Comparison of ENCODE assay signal across 3 cellular contexts in genomic region chr17:43380307-43380706, GRCh38.
TF ChIP-seq lines count a peak whose summit lies in the region.

No MANE protein-coding gene starts in this region.

TF ChIP-seq in HepG2, 621 proteins besides CTCF, POLR2A, EP300 and RAD21 (continues in another document):
- TF ChIP-seq ZNF552 (CRISPR knock-in tag; IDR thresholded peaks at IDR 0.05; ENCODE audit: borderline replicate concordance), result 0 out of 2 replicates have a peak, but pooled peaks have one; percentile 64
- TF ChIP-seq ZNF17 (CRISPR knock-in tag; IDR thresholded peaks at IDR 0.05), result no peak
- peak; percentile 96 for TF ChIP-seq ZNF280B (CRISPR knock-in tag; IDR thresholded peaks at IDR 0.05; ENCODE audit: borderline replicate concordance)
- no peak for TF ChIP-seq ERF (CRISPR knock-in tag; IDR thresholded peaks at IDR 0.05)
- peak; percentile 99 for TF ChIP-seq ZNF280D (CRISPR knock-in tag; IDR thresholded peaks at IDR 0.05)
- TF ChIP-seq ZMYM2 (CRISPR knock-in tag; IDR thresholded peaks at IDR 0.05), result peak; percentile 54; the same call in 1 of the 2 replicates
- TF ChIP-seq ZBTB7A (CRISPR knock-in tag; IDR thresholded peaks at IDR 0.05), result no peak
- TF ChIP-seq ZNF740 (CRISPR knock-in tag; IDR thresholded peaks at IDR 0.05), result no peak
- no peak for TF ChIP-seq PHF8 (CRISPR knock-in tag; IDR thresholded peaks at IDR 0.05)
- no peak for TF ChIP-seq GABPB1 (CRISPR knock-in tag; IDR thresholded peaks at IDR 0.05)
- TF ChIP-seq SMAD3 (CRISPR knock-in tag; IDR thresholded peaks at IDR 0.05), result no peak
- no peak for TF ChIP-seq ZSCAN22 (CRISPR knock-in tag; IDR thresholded peaks at IDR 0.05)
- no peak for TF ChIP-seq TFDP1 (CRISPR knock-in tag; IDR thresholded peaks at IDR 0.05; ENCODE audit: borderline replicate concordance)
- peak; percentile 33; the same call in 1 of the 2 replicates for TF ChIP-seq TRIM24 (CRISPR knock-in tag; IDR thresholded peaks at IDR 0.05)
- TF ChIP-seq MTA3 (CRISPR knock-in tag; IDR thresholded peaks at IDR 0.05), result no peak
- no peak for TF ChIP-seq MAFF (IDR thresholded peaks at IDR 0.05; ENCODE audit: low read depth, low read length)

TF ChIP-seq in Ishikawa, 13 proteins besides CTCF, POLR2A, EP300 and RAD21:
- no peak for TF ChIP-seq FOXM1 (IDR thresholded peaks at IDR 0.05; ENCODE audit: borderline replicate concordance, low read depth)
- 0 out of 2 replicates have a peak, but pooled peaks have one; percentile 33 for TF ChIP-seq USF1 (IDR thresholded peaks at IDR 0.05)
TF ChIP-seq in Ishikawa: peak in this region for 1.

TF ChIP-seq in K562, 482 proteins besides CTCF, POLR2A, EP300 and RAD21:
- TF ChIP-seq POLR3A (IDR thresholded peaks at IDR 0.05; ENCODE audit: borderline replicate concordance, extremely low read depth, insufficient read depth, insufficient read length), result no peak
- TF ChIP-seq ZNF143 (CRISPR knock-in tag; IDR thresholded peaks at IDR 0.05), result no peak
- TF ChIP-seq ZNF280A (IDR thresholded peaks at IDR 0.05; ENCODE audit: low read depth, partially characterized antibody), result peak; percentile 75
- no peak for TF ChIP-seq NFIX (CRISPR knock-in tag; IDR thresholded peaks at IDR 0.05; ENCODE audit: low read depth)
- peak; percentile 92 for TF ChIP-seq CBX5 (IDR thresholded peaks at IDR 0.05; ENCODE audit: borderline replicate concordance, low read depth)
- no peak for TF ChIP-seq NBN (IDR thresholded peaks at IDR 0.05; ENCODE audit: low read depth)
- TF ChIP-seq CBX3 (IDR thresholded peaks at IDR 0.05; ENCODE audit: borderline replicate concordance in 1 of 2, low read length in 2 of 2), result peak in 1 of 2 experiments; percentile 83; a peak in 2 of 3 replicates
- TF ChIP-seq ZNF766 (CRISPR knock-in tag; conservative IDR thresholded peaks at IDR 0.05), result no peak
- no peak for TF ChIP-seq NCOA2 (IDR thresholded peaks at IDR 0.05; ENCODE audit: partially characterized antibody in 2 of 2)
- TF ChIP-seq E2F6 (IDR thresholded peaks at IDR 0.05; ENCODE audit: borderline replicate concordance in 1 of 2, extremely low read depth in 1 of 2, insufficient read depth in 1 of 2, insufficient read length in 1 of 2, low read depth in 1 of 2, low read length in 1 of 2, poor library complexity in 1 of 2, severe bottlenecking in 1 of 2), result no peak
- peak; percentile 92 for TF ChIP-seq CBX1 (IDR thresholded peaks at IDR 0.05; ENCODE audit: low read depth)
- TF ChIP-seq KAT8 (IDR thresholded peaks at IDR 0.05; ENCODE audit: low read depth), result no peak
- no peak for TF ChIP-seq TAF1 (IDR thresholded peaks at IDR 0.05; ENCODE audit: control insufficient read depth, extremely low read depth, insufficient read depth, low read length, severe bottlenecking)
- no peak for TF ChIP-seq ZKSCAN1 (IDR thresholded peaks at IDR 0.05; ENCODE audit: low read depth, low read length)
- peak; percentile 81 for TF ChIP-seq TRIM28 (IDR thresholded peaks at IDR 0.05)
- TF ChIP-seq ZBTB7A (IDR thresholded peaks at IDR 0.05; ENCODE audit: borderline replicate concordance, control insufficient read depth, low read depth, low read length), result no peak
- no peak for TF ChIP-seq SIX5 (IDR thresholded peaks at IDR 0.05; ENCODE audit: borderline replicate concordance in 1 of 2, insufficient read depth in 1 of 2, low read depth in 1 of 2, low read length in 2 of 2)
- TF ChIP-seq POLR2B (IDR thresholded peaks at IDR 0.05; ENCODE audit: low read depth, partially characterized antibody), result no peak
- no peak for TF ChIP-seq ZNF512 (tag; IDR thresholded peaks at IDR 0.05)
